Comparison of ENCODE assay signal across 24 cellular contexts in genomic region chr19:41925208-41926003, GRCh38. TPM values are rescaled to one million over a fixed set of nuclear protein-coding genes. Genes with fewer than 3 reads are reported as not detected.
DNase-seq lines count a peak whose midpoint lies in the region; ATAC-seq and TF ChIP-seq lines count a peak whose summit lies in the region.
"Had no signal": no experiment of that assay in that cellular context is flagged by ENCODE, and none has a peak within 500 bp of the region (broad histone marks: within the 10 kb centered on the region; RNA-seq: fewer than 3 reads in every experiment).

No MANE protein-coding gene starts in this region.

- DNase-seq in NCI-H146 (lab: John Stamatoyannopoulos, UW) (peak; percentile 32), NCI-H146 treated with DMSO at 0.1 percent for 48 hours (lab: John Stamatoyannopoulos, UW; ENCODE audit: unreplicated experiment) (no peak), NCI-H510A treated with DMSO at 0.1 percent for 48 hours (lab: John Stamatoyannopoulos, UW) (peak; percentile 80), spleen (peak; percentile 65), foreskin keratinocyte (no peak)
- DNase-seq: CD8-positive, alpha-beta memory T cell; DMS79 treated with DMSO at 0.1 percent for 48 hours; GM23248; HCEC 1CT; Karpas-422; NCI-H1092; NCI-H1694; NCI-H2081; NCI-H446 treated with DMSO at 0.1 percent for 48 hours; NCI-H82; T-cell had no signal

- H3K9me3 ChIP-seq in HEK293 (ENCODE audit: control insufficient read depth, insufficient read depth, low read depth, low read length) (no peaks in the 10 kb centered on the region), spleen (no peaks in the 10 kb centered on the region)

- peaks cover 4% of the 10 kb centered on the region for H3K4me1 ChIP-seq in HEK293 (ENCODE audit: control insufficient read depth, insufficient read depth, low read length)
- H3K4me1 ChIP-seq in spleen, result peaks cover 10 to 78% (median 41%) of the 10 kb centered on the region in 6 donors
- H3K4me1 ChIP-seq in foreskin keratinocyte, result no peaks in the 10 kb centered on the region

- no peak for ATAC-seq in foreskin keratinocyte
- ATAC-seq in GM18870 (IDR thresholded peaks at IDR 0.05; ENCODE audit: unreplicated experiment), result no peak
- ATAC-seq: GM12878, Panc1, SK-N-SH treated with all-trans-retinoic acid at 6 μM for 48 hours, T-cell had no signal

- H3K27me3 ChIP-seq in spleen (replicated peaks in 1 of 7), result peaks cover 0 to 98% (median 86%) of the 10 kb centered on the region in 7 donors
- H3K27me3 ChIP-seq in foreskin keratinocyte, result peaks cover 95% of the 10 kb centered on the region

- 57 to 68% (median 61%) methylated on average over 7 of the region's 7 CpGs for WGBS in spleen, 5 donors

- H3K4me3 ChIP-seq in HEK293 (ENCODE audit: low read depth, low read length) (no peak overlapping the region), spleen (no peak overlapping the region)
- H3K4me3 ChIP-seq: GM12878, GM23248 had no signal

- CTCF ChIA-PET in HEK293 (lab: Yijun Ruan, JAX), result interaction anchor here (0.6 kb wide), 1 partner anchor 25 kb away, joined by 3 read pairs; no protein-coding TSS in a partner anchor

- H3K27ac ChIP-seq in HEK293 (ENCODE audit: extremely low read depth, low read depth, low read length) (no peak overlapping the region), spleen (no peak overlapping the region), foreskin keratinocyte (no peak overlapping the region)
- H3K27ac ChIP-seq: C4-2B, GM23248 had no signal

- H3K36me3 ChIP-seq in HEK293 (ENCODE audit: control insufficient read depth in 2 of 2, insufficient read depth in 1 of 2, low read length in 2 of 2) (no peaks in the 10 kb centered on the region), spleen (no peaks in the 10 kb centered on the region)

- intact Hi-C loops in spleen (cut with DNase I; ENCODE audit: low total_unique reads), result no loop called here

- POLR2A ChIA-PET in HEK293 (lab: Yijun Ruan, JAX), result interaction anchor here (1.2 kb wide), 1 partner anchor 39 kb away, joined by 3 read pairs; no protein-coding TSS in a partner anchor

- no peak for TF ChIP-seq CTCF in HEK293 (tag by site-specific recombination; IDR thresholded peaks at IDR 0.05)
- no peak for TF ChIP-seq CTCF in spleen (IDR thresholded peaks at IDR 0.05 in 8 of 11, conservative IDR thresholded peaks at IDR 0.05 in 3 of 11)
- no peak for TF ChIP-seq CTCF in foreskin keratinocyte (conservative IDR thresholded peaks at IDR 0.05)

- no peak for TF ChIP-seq POLR2A in spleen (IDR thresholded peaks at IDR 0.05)

TF ChIP-seq in HEK293, 187 proteins besides CTCF, POLR2A, EP300 and RAD21 (continues in another document):
- TF ChIP-seq ZNF692 (tag by site-specific recombination; IDR thresholded peaks at IDR 0.05) (no peak), ZNF600 (tag by site-specific recombination; IDR thresholded peaks at IDR 0.05) (no peak), ZNF157 (tag by site-specific recombination; IDR thresholded peaks at IDR 0.05) (no peak), ZFHX2 (tag by site-specific recombination; conservative IDR thresholded peaks at IDR 0.05) (no peak), ZBTB48 (tag by site-specific recombination; IDR thresholded peaks at IDR 0.05) (peak; percentile 52; the same call in 1 of the 2 replicates), ZFP3 (tag by site-specific recombination; IDR thresholded peaks at IDR 0.05; ENCODE audit: low read depth) (no peak), SCRT1 (tag by site-specific recombination; IDR thresholded peaks at IDR 0.05; ENCODE audit: borderline replicate concordance) (peak; percentile 99), ZNF530 (tag by site-specific recombination; IDR thresholded peaks at IDR 0.05; ENCODE audit: low read depth) (no peak), ZNF747 (tag by site-specific recombination; IDR thresholded peaks at IDR 0.05) (no peak), KLF17 (tag by site-specific recombination; IDR thresholded peaks at IDR 0.05) (no peak), ZNF629 (tag by site-specific recombination; IDR thresholded peaks at IDR 0.05) (no peak), HOXC10 (CRISPR knock-in tag; IDR thresholded peaks at IDR 0.05) (no peak), KLF16 (tag by site-specific recombination; IDR thresholded peaks at IDR 0.05) (no peak), ZNF211 (tag by site-specific recombination; IDR thresholded peaks at IDR 0.05; ENCODE audit: low read depth) (peak; percentile 34; the same call in 1 of the 2 replicates), SP2 (tag by site-specific recombination; IDR thresholded peaks at IDR 0.05) (no peak), ZNF146 (tag by site-specific recombination; IDR thresholded peaks at IDR 0.05) (no peak), ZNF184 (tag by site-specific recombination; IDR thresholded peaks at IDR 0.05) (no peak), ZNF473 (tag by site-specific recombination; IDR thresholded peaks at IDR 0.05) (no peak), TSHZ1 (tag by site-specific recombination; IDR thresholded peaks at IDR 0.05; ENCODE audit: borderline replicate concordance) (no peak)

RNA-seq across cellular contexts. Expression of gene ERFL, which starts 2.8 kb away (rescaled TPM):
- total RNA-seq in spleen (1 to 10 TPM in 5 of 7 donors, under 1 TPM in 2; 0.46 to 3.0 (median 1.6) TPM), foreskin keratinocyte (not detected in 2 replicates)
- polyA plus RNA-seq in spleen (1 to 10 TPM; 2.2 to 2.4 (median 2.2) TPM), foreskin keratinocyte (0.03 and 0.08 TPM in 2 replicates)
- total RNA-seq: GM23248, M059J had no signal
- polyA plus RNA-seq: CD8-positive, alpha-beta memory T cell; GM23248; IgD-negative memory B cell had no signal

RNA-seq across cellular contexts. Expression of gene RABAC1, which starts 33.7 kb away (rescaled TPM):
- total RNA-seq in spleen (100 to 1,000 TPM in 5 of 7 donors, 10 to 100 TPM in 2; 85.6 to 154 (median 123) TPM), foreskin keratinocyte (155 and 188 TPM in 2 replicates)
- polyA plus RNA-seq in spleen (100 to 1,000 TPM; 110 to 165 (median 145) TPM), foreskin keratinocyte (212 and 326 TPM in 2 replicates)

RNA-seq across cellular contexts. Expression of gene ARHGEF1, which starts 42.4 kb away (rescaled TPM):
- total RNA-seq in spleen, result 100 to 1,000 TPM; 238 to 473 (median 382) TPM
- polyA plus RNA-seq in spleen, result 100 to 1,000 TPM; 314 to 543 (median 478) TPM
- 85.1 and 85.6 TPM in 2 replicates for total RNA-seq in foreskin keratinocyte
- 114 and 135 TPM in 2 replicates for polyA plus RNA-seq in foreskin keratinocyte

RNA-seq across cellular contexts. Expression of gene CD79A, which starts 48.3 kb away (rescaled TPM):
- total RNA-seq in spleen, result 100 to 1,000 TPM; 222 to 361 (median 269) TPM
- 1,000 to 10,000 TPM in 1 of 3 donors, 100 to 1,000 TPM in 2; 748 to 1,033 (median 986) TPM for polyA plus RNA-seq in spleen
- total RNA-seq in foreskin keratinocyte, result 0.11 and 0.20 TPM in 2 replicates
- polyA plus RNA-seq in foreskin keratinocyte, result 0.17 and 0.30 TPM in 2 replicates
- total RNA-seq: GM23248 had no signal
- polyA plus RNA-seq: GM23248 had no signal

Comparison
In these comparisons a context has a peak if more than half of its experiments do, and no peak if none do; other contexts are left out.
1. DNase-seq: peak in NCI-H146 (single experiment), NCI-H510A treated with DMSO at 0.1 percent for 48 hours (single experiment) and spleen (single experiment); none in NCI-H146 treated with DMSO at 0.1 percent for 48 hours (single experiment) and foreskin keratinocyte (0 of 2).